2 cellular contexts compared by ENCODE assay signal in the genomic region with DNA sequence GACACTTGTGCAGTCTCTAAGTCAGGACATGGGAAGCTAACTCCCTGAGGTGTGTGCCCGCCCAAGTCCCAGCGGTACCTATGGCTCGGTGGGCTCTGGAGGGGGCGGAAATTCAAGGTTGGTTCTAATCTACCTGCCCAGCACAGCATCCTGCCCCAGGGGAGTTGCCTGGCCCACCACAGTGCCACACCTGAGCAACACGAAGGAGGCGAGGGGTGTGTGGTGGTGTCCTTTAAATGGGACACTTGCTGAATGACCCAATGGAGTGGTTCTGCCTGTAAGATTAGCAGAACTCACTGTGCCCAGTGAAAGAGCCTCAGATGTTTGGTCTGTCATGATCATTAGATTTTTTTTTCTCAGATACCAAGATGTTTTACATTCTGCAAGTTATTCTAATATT.
A peak's percentile ranks its signal among the peaks of the same experiment; 100 is the strongest.
TF ChIP-seq lines count a peak whose summit lies in the region.

No MANE protein-coding gene starts in this region.

TF ChIP-seq in HepG2, 621 proteins besides CTCF, POLR2A, EP300 and RAD21:
- TF ChIP-seq RBM22 (optimal IDR thresholded peaks at IDR 0.05; ENCODE audit: low read length) (peak; percentile 88), FOXK1 (CRISPR knock-in tag; IDR thresholded peaks at IDR 0.05; ENCODE audit: borderline replicate concordance, low read depth) (no peak), KLF6 (CRISPR knock-in tag; IDR thresholded peaks at IDR 0.05) (no peak), ZNF124 (CRISPR knock-in tag; IDR thresholded peaks at IDR 0.05) (no peak), AGO2 (optimal IDR thresholded peaks at IDR 0.05; ENCODE audit: low read depth, low read length) (peak; percentile 54)

TF ChIP-seq in GM12878, 131 proteins besides CTCF, POLR2A, EP300 and RAD21:
- TF ChIP-seq KAT2A (conservative IDR thresholded peaks at IDR 0.05; ENCODE audit: control insufficient read depth, low read depth, low read length) = no peak
- no peak for TF ChIP-seq SMC3 (IDR thresholded peaks at IDR 0.05; ENCODE audit: borderline replicate concordance, low read length)
- TF ChIP-seq RUNX3 (IDR thresholded peaks at IDR 0.05; ENCODE audit: low read length) = no peak
- no peak for TF ChIP-seq MEF2A (IDR thresholded peaks at IDR 0.05; ENCODE audit: insufficient read depth, low read depth, low read length)
- TF ChIP-seq, protein P1, sequence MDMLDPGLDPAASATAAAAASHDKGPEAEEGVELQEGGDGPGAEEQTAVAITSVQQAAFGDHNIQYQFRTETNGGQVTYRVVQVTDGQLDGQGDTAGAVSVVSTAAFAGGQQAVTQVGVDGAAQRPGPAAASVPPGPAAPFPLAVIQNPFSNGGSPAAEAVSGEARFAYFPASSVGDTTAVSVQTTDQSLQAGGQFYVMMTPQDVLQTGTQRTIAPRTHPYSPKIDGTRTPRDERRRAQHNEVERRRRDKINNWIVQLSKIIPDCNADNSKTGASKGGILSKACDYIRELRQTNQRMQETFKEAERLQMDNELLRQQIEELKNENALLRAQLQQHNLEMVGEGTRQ (IDR thresholded peaks at IDR 0.05; ENCODE audit: borderline replicate concordance, low read depth, low read length) = no peak
- no peak for TF ChIP-seq HDGF (IDR thresholded peaks at IDR 0.05)
- TF ChIP-seq SUPT20H (IDR thresholded peaks at IDR 0.05; ENCODE audit: borderline replicate concordance, control insufficient read depth, low read depth, low read length) = no peak
- TF ChIP-seq, protein P2, sequence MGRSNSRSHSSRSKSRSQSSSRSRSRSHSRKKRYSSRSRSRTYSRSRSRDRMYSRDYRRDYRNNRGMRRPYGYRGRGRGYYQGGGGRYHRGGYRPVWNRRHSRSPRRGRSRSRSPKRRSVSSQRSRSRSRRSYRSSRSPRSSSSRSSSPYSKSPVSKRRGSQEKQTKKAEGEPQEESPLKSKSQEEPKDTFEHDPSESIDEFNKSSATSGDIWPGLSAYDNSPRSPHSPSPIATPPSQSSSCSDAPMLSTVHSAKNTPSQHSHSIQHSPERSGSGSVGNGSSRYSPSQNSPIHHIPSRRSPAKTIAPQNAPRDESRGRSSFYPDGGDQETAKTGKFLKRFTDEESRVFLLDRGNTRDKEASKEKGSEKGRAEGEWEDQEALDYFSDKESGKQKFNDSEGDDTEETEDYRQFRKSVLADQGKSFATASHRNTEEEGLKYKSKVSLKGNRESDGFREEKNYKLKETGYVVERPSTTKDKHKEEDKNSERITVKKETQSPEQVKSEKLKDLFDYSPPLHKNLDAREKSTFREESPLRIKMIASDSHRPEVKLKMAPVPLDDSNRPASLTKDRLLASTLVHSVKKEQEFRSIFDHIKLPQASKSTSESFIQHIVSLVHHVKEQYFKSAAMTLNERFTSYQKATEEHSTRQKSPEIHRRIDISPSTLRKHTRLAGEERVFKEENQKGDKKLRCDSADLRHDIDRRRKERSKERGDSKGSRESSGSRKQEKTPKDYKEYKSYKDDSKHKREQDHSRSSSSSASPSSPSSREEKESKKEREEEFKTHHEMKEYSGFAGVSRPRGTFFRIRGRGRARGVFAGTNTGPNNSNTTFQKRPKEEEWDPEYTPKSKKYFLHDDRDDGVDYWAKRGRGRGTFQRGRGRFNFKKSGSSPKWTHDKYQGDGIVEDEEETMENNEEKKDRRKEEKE (IDR thresholded peaks at IDR 0.05) = no peak
- TF ChIP-seq GATAD2B (conservative IDR thresholded peaks at IDR 0.05; ENCODE audit: low read depth) = no peak
- no peak for TF ChIP-seq KDM1A (IDR thresholded peaks at IDR 0.05; ENCODE audit: borderline replicate concordance)
- no peak for TF ChIP-seq BRCA1 (IDR thresholded peaks at IDR 0.05; ENCODE audit: low read depth, low read length)
- no peak for TF ChIP-seq RBBP5 (conservative IDR thresholded peaks at IDR 0.05)
- TF ChIP-seq NR2F1 (conservative IDR thresholded peaks at IDR 0.05) = no peak
